39 cellular contexts compared by ENCODE assay signal in the genomic region with DNA sequence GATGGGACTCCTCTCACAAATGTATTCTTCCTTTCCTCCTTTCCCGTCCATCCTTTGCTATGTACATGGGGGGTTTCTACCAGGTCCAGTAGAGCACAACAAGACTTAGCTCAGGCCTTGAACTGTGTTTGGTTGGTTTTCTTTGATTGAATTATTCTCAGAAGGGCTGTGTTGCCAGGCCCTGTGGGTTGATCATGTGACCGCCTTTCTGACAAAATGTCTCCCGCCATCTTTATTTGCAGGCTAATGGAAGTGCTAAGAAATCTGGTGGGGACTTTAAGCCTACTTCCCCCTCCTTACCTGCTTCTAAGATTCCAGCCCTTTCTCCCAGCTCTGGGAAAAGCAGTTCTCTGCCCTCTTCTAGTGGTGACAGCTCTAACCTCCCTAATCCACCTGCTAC.
"Had no signal": no experiment of that assay in that cellular context is flagged by ENCODE, and none has a peak within 500 bp of the region (broad histone marks: within the 10 kb centered on the region; RNA-seq: fewer than 3 reads in every experiment).

No MANE protein-coding gene starts in this region.

- H3K27me3 Mint-ChIP-seq: activated naive CD4-positive, alpha-beta T cell treated with anti-CD3 and anti-CD28 coated beads, Interleukin-2, amount 50 U/mL, for 24 hours; activated naive CD8-positive, alpha-beta T cell; activated naive CD8-positive, alpha-beta T cell treated with anti-CD3 and anti-CD28 coated beads for 36 hours; activated T-cell treated with anti-CD3 and anti-CD28 coated beads, Interleukin-2, amount 50 U/mL, for 24 hours; activated T-helper 17 cell treated with anti-CD3 and anti-CD28 coated beads, Interleukin-2, amount 50 U/mL, for 72 hours; brain had no signal

- H3K27me3 ChIP-seq: adrenal gland, ascending aorta, body of pancreas, brain microvascular endothelial cell, breast epithelium, cardiac muscle cell had no signal

- H3K4me1 ChIP-seq: adrenal gland, ascending aorta, body of pancreas had no signal

- H3K4me3 ChIP-seq: adrenal gland, ascending aorta, body of pancreas, breast epithelium, cardiac muscle cell had no signal

- H3K36me3 ChIP-seq: breast epithelium had no signal

- H3K9me3 ChIP-seq: adrenal gland, ascending aorta, body of pancreas, breast epithelium had no signal

- ATAC-seq: activated naive CD4-positive, alpha-beta T cell treated with anti-CD3 and anti-CD28 coated beads, Interleukin-2, amount 50 U/mL, for 72 hours; activated naive CD8-positive, alpha-beta T cell treated with anti-CD3 and anti-CD28 coated beads, Interleukin-2, amount 50 U/mL, for 24 hours; activated T-cell treated with anti-CD3 and anti-CD28 coated beads, Interleukin-2, amount 50 U/mL, for 4 hours; activated T-cell treated with anti-CD3 and anti-CD28 coated beads, Interleukin-2, amount 50 U/mL, for 72 hours; activated T-helper 17 cell treated with anti-CD3 and anti-CD28 coated beads, Interleukin-2, amount 50 U/mL, for 72 hours; body of pancreas had no signal

- H3K36me3 Mint-ChIP-seq: activated naive CD4-positive, alpha-beta T cell treated with anti-CD3 and anti-CD28 coated beads, Interleukin-2, amount 10 ng/mL, durations not matched to agents 7 days and 5 days; activated naive CD4-positive, alpha-beta T cell treated with anti-CD3 and anti-CD28 coated beads, Interleukin-2, amount 50 U/mL, for 24 hours; activated naive CD4-positive, alpha-beta T cell treated with anti-CD3 and anti-CD28 coated beads, Interleukin-2, amount 50 U/mL, for 72 hours; activated naive CD8-positive, alpha-beta T cell; activated naive CD8-positive, alpha-beta T cell treated with anti-CD3 and anti-CD28 coated beads for 36 hours; activated naive CD8-positive, alpha-beta T cell treated with anti-CD3 and anti-CD28 coated beads, Interleukin-2, amount 10 ng/mL, durations not matched to agents 7 days and 5 days had no signal

- H3K4me1 Mint-ChIP-seq: activated naive CD4-positive, alpha-beta T cell treated with anti-CD3 and anti-CD28 coated beads, Interleukin-2, amount 10 ng/mL, durations not matched to agents 7 days and 5 days; activated naive CD4-positive, alpha-beta T cell treated with anti-CD3 and anti-CD28 coated beads, Interleukin-2, amount 50 U/mL, for 24 hours; activated naive CD8-positive, alpha-beta T cell treated with anti-CD3 and anti-CD28 coated beads for 36 hours; activated naive CD8-positive, alpha-beta T cell treated with anti-CD3 and anti-CD28 coated beads, Interleukin-2, amount 10 ng/mL, durations not matched to agents 7 days and 5 days; activated naive CD8-positive, alpha-beta T cell treated with anti-CD3 and anti-CD28 coated beads, Interleukin-2, amount 50 U/mL, for 24 hours; activated T-helper 17 cell treated with anti-CD3 and anti-CD28 coated beads, Interleukin-2, amount 50 U/mL, for 72 hours; brain; central memory CD8-positive, alpha-beta T cell had no signal

- H3K27ac ChIP-seq: adrenal gland, ascending aorta, body of pancreas, brain microvascular endothelial cell, cardiac muscle cell had no signal

- H3K4me3 Mint-ChIP-seq: activated naive CD4-positive, alpha-beta T cell treated with anti-CD3 and anti-CD28 coated beads for 36 hours; activated naive CD4-positive, alpha-beta T cell treated with anti-CD3 and anti-CD28 coated beads, Interleukin-2, amount 10 ng/mL, durations not matched to agents 7 days and 5 days; activated naive CD4-positive, alpha-beta T cell treated with anti-CD3 and anti-CD28 coated beads, Interleukin-2, amount 50 U/mL, for 24 hours; activated naive CD8-positive, alpha-beta T cell; activated naive CD8-positive, alpha-beta T cell treated with anti-CD3 and anti-CD28 coated beads for 36 hours; activated naive CD8-positive, alpha-beta T cell treated with anti-CD3 and anti-CD28 coated beads, Interleukin-2, amount 10 ng/mL, durations not matched to agents 7 days and 5 days; activated naive CD8-positive, alpha-beta T cell treated with anti-CD3 and anti-CD28 coated beads, Interleukin-2, amount 50 U/mL, for 24 hours; activated T-cell treated with anti-CD3 and anti-CD28 coated beads, Interleukin-2, amount 50 U/mL, for 24 hours; activated T-cell treated with anti-CD3 and anti-CD28 coated beads, Interleukin-2, amount 50 U/mL, for 4 hours; activated T-cell treated with anti-CD3 and anti-CD28 coated beads, Interleukin-2, amount 50 U/mL, for 72 hours; activated T-helper 1 cell treated with anti-CD3 and anti-CD28 coated beads, Interleukin-12 subunit alpha, Interleukin-12 subunit beta, Interleukin-2, Interleukin-4 antibody, amounts not matched to agents 30 ng/mL and 10 ng/mL and 1 ng/mL, durations not matched to agents 14 hours and 24 hours and 36 hours; activated T-helper 17 cell treated with anti-CD3 and anti-CD28 coated beads, Interleukin-2, amount 50 U/mL, for 72 hours; brain; central memory CD8-positive, alpha-beta T cell had no signal

- FAIRE-seq: astrocyte, bronchial epithelial cell had no signal

- H3K27ac Mint-ChIP-seq: activated naive CD4-positive, alpha-beta T cell treated with anti-CD3 and anti-CD28 coated beads for 36 hours; activated naive CD4-positive, alpha-beta T cell treated with anti-CD3 and anti-CD28 coated beads, Interleukin-2, amount 10 ng/mL, durations not matched to agents 7 days and 5 days; activated naive CD4-positive, alpha-beta T cell treated with anti-CD3 and anti-CD28 coated beads, Interleukin-2, amount 50 U/mL, for 24 hours; activated naive CD4-positive, alpha-beta T cell treated with anti-CD3 and anti-CD28 coated beads, Interleukin-2, amount 50 U/mL, for 72 hours; activated naive CD8-positive, alpha-beta T cell; activated naive CD8-positive, alpha-beta T cell treated with anti-CD3 and anti-CD28 coated beads for 36 hours; activated naive CD8-positive, alpha-beta T cell treated with anti-CD3 and anti-CD28 coated beads, Interleukin-2, amount 10 ng/mL, durations not matched to agents 7 days and 5 days; activated naive CD8-positive, alpha-beta T cell treated with anti-CD3 and anti-CD28 coated beads, Interleukin-2, amount 50 U/mL, for 24 hours; activated T-cell treated with anti-CD3 and anti-CD28 coated beads, Interleukin-2, amount 50 U/mL, for 24 hours; activated T-cell treated with anti-CD3 and anti-CD28 coated beads, Interleukin-2, amount 50 U/mL, for 72 hours; activated T-helper 1 cell treated with anti-CD3 and anti-CD28 coated beads, Interleukin-12 subunit alpha, Interleukin-12 subunit beta, Interleukin-2, Interleukin-4 antibody, amounts not matched to agents 30 ng/mL and 10 ng/mL and 1 ng/mL, durations not matched to agents 14 hours and 24 hours and 36 hours; activated T-helper 17 cell treated with anti-CD3 and anti-CD28 coated beads, Interleukin-2, amount 50 U/mL, for 72 hours; activated T-helper 2 cell treated with anti-CD3 and anti-CD28 coated beads, Interferon-gamma antibody, Interleukin-2, Interleukin-4, amounts not matched to agents 10 μg/mL and 5 μg/mL and 100 μg/mL, durations not matched to agents 14 hours and 24 hours and 36 hours; brain had no signal

- H3K9me3 Mint-ChIP-seq: activated naive CD4-positive, alpha-beta T cell treated with anti-CD3 and anti-CD28 coated beads for 36 hours; activated naive CD4-positive, alpha-beta T cell treated with anti-CD3 and anti-CD28 coated beads, Interleukin-2, amount 10 ng/mL, durations not matched to agents 7 days and 5 days; activated naive CD4-positive, alpha-beta T cell treated with anti-CD3 and anti-CD28 coated beads, Interleukin-2, amount 50 U/mL, for 24 hours; activated naive CD4-positive, alpha-beta T cell treated with anti-CD3 and anti-CD28 coated beads, Interleukin-2, amount 50 U/mL, for 72 hours; activated naive CD8-positive, alpha-beta T cell treated with anti-CD3 and anti-CD28 coated beads for 36 hours; activated naive CD8-positive, alpha-beta T cell treated with anti-CD3 and anti-CD28 coated beads, Interleukin-2, amount 10 ng/mL, durations not matched to agents 7 days and 5 days; activated naive CD8-positive, alpha-beta T cell treated with anti-CD3 and anti-CD28 coated beads, Interleukin-2, amount 50 U/mL, for 24 hours; activated T-cell treated with anti-CD3 and anti-CD28 coated beads, Interleukin-2, amount 50 U/mL, for 24 hours; activated T-cell treated with anti-CD3 and anti-CD28 coated beads, Interleukin-2, amount 50 U/mL, for 4 hours; activated T-cell treated with anti-CD3 and anti-CD28 coated beads, Interleukin-2, amount 50 U/mL, for 72 hours; activated T-helper 1 cell treated with anti-CD3 and anti-CD28 coated beads, Interleukin-12 subunit alpha, Interleukin-12 subunit beta, Interleukin-2, Interleukin-4 antibody, amounts not matched to agents 30 ng/mL and 10 ng/mL and 1 ng/mL, durations not matched to agents 14 hours and 24 hours and 36 hours; activated T-helper 17 cell treated with anti-CD3 and anti-CD28 coated beads, Interleukin-2, amount 50 U/mL, for 72 hours; activated T-helper 2 cell treated with anti-CD3 and anti-CD28 coated beads, Interferon-gamma antibody, Interleukin-2, Interleukin-4, amounts not matched to agents 10 μg/mL and 5 μg/mL and 100 μg/mL, durations not matched to agents 14 hours and 24 hours and 36 hours; central memory CD8-positive, alpha-beta T cell had no signal

- DNase-seq: activated effector memory CD4-positive, alpha-beta T cell treated with anti-CD3 and anti-CD28 coated beads, Interleukin-2, amount 50 U/mL, for 16 hours; activated effector memory CD4-positive, alpha-beta T cell treated with Interleukin-2 at 50 U/mL for 16 hours; activated gamma-delta T cell; activated gamma-delta T cell treated with Interleukin-2 at 50 U/mL for 16 hours; activated naive CD4-positive, alpha-beta T cell; activated naive CD4-positive, alpha-beta T cell treated with anti-CD3 and anti-CD28 coated beads for 36 hours; activated naive CD4-positive, alpha-beta T cell treated with anti-CD3 and anti-CD28 coated beads, Interleukin-2, amount 10 ng/mL, durations not matched to agents 7 days and 5 days; activated naive CD4-positive, alpha-beta T cell treated with anti-CD3 and anti-CD28 coated beads, Interleukin-2, amount 50 U/mL, for 16 hours; activated naive CD4-positive, alpha-beta T cell treated with Interleukin-2 at 50 U/mL for 16 hours; activated naive CD8-positive, alpha-beta T cell treated with anti-CD3 and anti-CD28 coated beads for 36 hours; activated naive CD8-positive, alpha-beta T cell treated with anti-CD3 and anti-CD28 coated beads, Interleukin-2, amount 10 ng/mL, durations not matched to agents 7 days and 5 days; activated naive CD8-positive, alpha-beta T cell treated with anti-CD3 and anti-CD28 coated beads, Interleukin-2, amount 50 U/mL, for 24 hours; activated T-cell treated with anti-CD3 and anti-CD28 coated beads, Interleukin-2, amount 50 U/mL, for 24 hours; activated T-cell treated with anti-CD3 and anti-CD28 coated beads, Interleukin-2, amount 50 U/mL, for 4 hours; activated T-cell treated with anti-CD3 and anti-CD28 coated beads, Interleukin-2, amount 50 U/mL, for 48 hours; activated T-cell treated with anti-CD3 and anti-CD28 coated beads, Interleukin-2, amount 50 U/mL, for 72 hours; amniotic stem cell; amygdala; anterior cingulate cortex; aorta; body of pancreas; brain microvascular endothelial cell; caudate nucleus; central memory CD4-positive, alpha-beta T cell; cerebellar nuclear complex had no signal
